ENCODE assay signal across 13 cellular contexts in genomic region chr16:3618782-3619166, GRCh38. TPM values are rescaled to one million over a fixed set of nuclear protein-coding genes. Genes with fewer than 3 reads are reported as not detected.
A peak's percentile ranks its signal among the peaks of the same experiment; 100 is the strongest.
DNase-seq lines count a peak whose midpoint lies in the region; ATAC-seq, FAIRE-seq and TF ChIP-seq lines count a peak whose summit lies in the region.
"Had no signal": no experiment of that assay in that cellular context is flagged by ENCODE, and none has a peak within 500 bp of the region (broad histone marks: within the 10 kb centered on the region; RNA-seq: fewer than 3 reads in every experiment).

No MANE protein-coding gene starts in this region.

- 0% methylated on average over 3 of the region's 3 CpGs for WGBS in GM12878 (ENCODE audit: insufficient coverage, insufficient replicate concordance, low lambda C conversion rate, missing lambda C conversion rate)
- no CpG with 5 or more reads among the region's 3 CpGs for WGBS in trophoblast cell (ENCODE audit: extremely low coverage, insufficient coverage, insufficient read length)

- POLR2A ChIA-PET in GM12878 (lab: Charles Lee) = no interaction called here
- POLR2A ChIA-PET in activated CD4-positive, alpha-beta memory T cell treated with anti-CD3 and anti-CD28 coated beads for 36 hours (lab: Charles Lee) = no interaction called here

- no peak overlapping the region for H4K12ac ChIP-seq in trophoblast cell (ENCODE audit: low read depth, low read length)

- peak; percentile 91 for FAIRE-seq in H54 (lab: Jason Lieb, UNC)
- no peak for FAIRE-seq in GM12878 (lab: Jason Lieb, UNC)

- CTCF ChIA-PET in GM12878 (lab: Yijun Ruan, JAX) = no interaction called here
- CTCF ChIA-PET in activated CD4-positive, alpha-beta memory T cell treated with anti-CD3 and anti-CD28 coated beads for 36 hours (lab: Charles Lee) = interaction anchor here (1.2 kb wide), 1 partner anchor 35 kb away, joined by 3 read pairs; no protein-coding TSS in a partner anchor

- H2BK12ac ChIP-seq in trophoblast cell (ENCODE audit: low read length) = no peak overlapping the region

- peaks cover 10% of the 10 kb centered on the region for H3K36me3 Mint-ChIP-seq in activated CD4-positive, alpha-beta memory T cell treated with anti-CD3 and anti-CD28 coated beads for 36 hours

- H3K27me3 Mint-ChIP-seq in activated CD4-positive, alpha-beta memory T cell treated with anti-CD3 and anti-CD28 coated beads for 36 hours = no peaks in the 10 kb centered on the region

- H3K4me3 ChIP-seq in NB4 (ENCODE audit: low read depth, low read length) (no peak overlapping the region), GM12878 (no peak overlapping the region), trophoblast cell (ENCODE audit: low read depth, low read length) (no peak overlapping the region), upper lobe of right lung (no peak overlapping the region)
- no peak overlapping the region for H3K4me3 ChIP-seq in effector memory CD4-positive, alpha-beta T cell (ENCODE audit: insufficient read depth, low read depth, low read length, poor library complexity, severe bottlenecking)
- H3K4me3 ChIP-seq: SJSA1 had no signal

- TF ChIP-seq CTCF in NB4 (IDR thresholded peaks at IDR 0.05; ENCODE audit: low read depth, low read length) (no peak), GM12878 (IDR thresholded peaks at IDR 0.05 in 2 of 3, conservative IDR thresholded peaks at IDR 0.05 in 1 of 3; ENCODE audit: control insufficient read depth in 2 of 3, extremely low read depth in 1 of 3, insufficient read depth in 1 of 3, low read depth in 3 of 3, low read length in 3 of 3) (no peak), upper lobe of right lung (IDR thresholded peaks at IDR 0.05) (no peak)

- H3K27ac ChIP-seq in GM12878 (ENCODE audit: control insufficient read depth, insufficient read depth) (no peak overlapping the region), trophoblast cell (ENCODE audit: low read depth, low read length) (no peak overlapping the region), upper lobe of right lung (no peak overlapping the region)
- H3K27ac ChIP-seq in effector memory CD4-positive, alpha-beta T cell (ENCODE audit: insufficient read depth, low read length, poor library complexity, severe bottlenecking) = no peak overlapping the region
- H3K27ac ChIP-seq: SJSA1 had no signal

- H3K4me1 ChIP-seq in GM12878 (ENCODE audit: control insufficient read depth, insufficient read depth, low read length) = peaks cover 17% of the 10 kb centered on the region
- no peaks in the 10 kb centered on the region for H3K4me1 ChIP-seq in trophoblast cell (ENCODE audit: control insufficient read depth in 1 of 2, insufficient read depth in 2 of 2, low read length in 2 of 2)
- no peaks in the 10 kb centered on the region for H3K4me1 ChIP-seq in effector memory CD4-positive, alpha-beta T cell (ENCODE audit: control insufficient read depth, insufficient read depth, low read length, poor library complexity, severe bottlenecking)
- no peaks in the 10 kb centered on the region for H3K4me1 ChIP-seq in upper lobe of right lung
- H3K4me1 ChIP-seq: SJSA1 had no signal

- RAD21 ChIA-PET in GM12878 (lab: Charles Lee; ENCODE audit: unreplicated experiment) = no interaction called here

- no peak overlapping the region for H2BK120ac ChIP-seq in trophoblast cell (ENCODE audit: insufficient read depth, low read length, poor library complexity)

- H2AFZ ChIP-seq in GM12878 (ENCODE audit: control insufficient read depth, low read depth, low read length) (no peak overlapping the region), trophoblast cell (ENCODE audit: insufficient read depth, low read length, poor library complexity) (no peak overlapping the region)

- H4K20me1 ChIP-seq in GM12878 (ENCODE audit: control insufficient read depth, insufficient read depth) = no peaks in the 10 kb centered on the region

- no peak for DNase-seq in H54 (ENCODE audit: insufficient read length, low spot score)
- DNase-seq in NB4 (ENCODE audit: low read depth) = peak; percentile 63
- no peak for DNase-seq in GM12878 (ENCODE audit: low read depth, low spot score)
- peak; percentile 78 to 88 for DNase-seq in trophoblast cell
- DNase-seq in activated CD4-positive, alpha-beta memory T cell treated with anti-CD3 and anti-CD28 coated beads for 36 hours = no peak
- no peak for DNase-seq in effector memory CD4-positive, alpha-beta T cell
- no peak for DNase-seq in upper lobe of right lung
- DNase-seq: activated T-cell treated with anti-CD3 and anti-CD28 coated beads, Interleukin-2, amount 50 U/mL, for 48 hours; effector CD8-positive, alpha-beta T cell; GOT3; NCI-H1417 treated with DMSO at 0.1 percent for 48 hours; NCI-H524 had no signal

- no peaks in the 10 kb centered on the region for H3K79me1 ChIP-seq in trophoblast cell (ENCODE audit: low read length)

- H3K27me3 ChIP-seq in GM12878 (replicated peaks in 1 of 2; ENCODE audit: control insufficient read depth in 2 of 2, insufficient read depth in 2 of 2, low read length in 1 of 2) (no peaks in the 10 kb centered on the region), trophoblast cell (ENCODE audit: insufficient read depth, low read length) (no peaks in the 10 kb centered on the region), upper lobe of right lung (no peaks in the 10 kb centered on the region)
- no peaks in the 10 kb centered on the region for H3K27me3 ChIP-seq in effector memory CD4-positive, alpha-beta T cell (replicated peaks; ENCODE audit: control insufficient read depth, insufficient read depth, low read length, poor library complexity, severe bottlenecking)
- H3K27me3 ChIP-seq: SJSA1 had no signal

- H3K4me1 Mint-ChIP-seq in activated CD4-positive, alpha-beta memory T cell treated with anti-CD3 and anti-CD28 coated beads for 36 hours (ENCODE audit: low read depth) = peaks cover 30% of the 10 kb centered on the region

- no peak overlapping the region for H2BK5ac ChIP-seq in trophoblast cell (ENCODE audit: low read depth, low read length, poor library complexity)

- peaks cover 0 to 6% of the 10 kb centered on the region in 2 experiments; a peak in 1 of 4 replicates for H3K36me3 ChIP-seq in GM12878 (ENCODE audit: control insufficient read depth in 2 of 2, insufficient read depth in 2 of 2, low read length in 1 of 2)
- no peaks in the 10 kb centered on the region for H3K36me3 ChIP-seq in trophoblast cell (ENCODE audit: control insufficient read depth in 1 of 2, insufficient read depth in 2 of 2, low read length in 2 of 2)
- H3K36me3 ChIP-seq in effector memory CD4-positive, alpha-beta T cell (ENCODE audit: control insufficient read depth, insufficient read depth, low read length) = peaks cover 5% of the 10 kb centered on the region
- no peaks in the 10 kb centered on the region for H3K36me3 ChIP-seq in upper lobe of right lung

- H3K4me2 ChIP-seq in GM12878 (ENCODE audit: control insufficient read depth, insufficient read depth) = no peak overlapping the region
- H3K4me2 ChIP-seq in trophoblast cell (ENCODE audit: low read length) = no peak overlapping the region

- no TSS peak for BruUV-seq in GM12878 (replicated peaks; lab: Mats Ljungman, UMichigan)

- H3K9me3 ChIP-seq in GM12878 (replicated peaks; ENCODE audit: control insufficient read depth, insufficient read depth, low read length) = peaks cover 2% of the 10 kb centered on the region; the same call in 2 of the 3 replicates
- H3K9me3 ChIP-seq in trophoblast cell (ENCODE audit: insufficient read depth, low read depth, low read length) = no peaks in the 10 kb centered on the region
- no peaks in the 10 kb centered on the region for H3K9me3 ChIP-seq in effector memory CD4-positive, alpha-beta T cell (ENCODE audit: control insufficient read depth, low read length)
- no peaks in the 10 kb centered on the region for H3K9me3 ChIP-seq in upper lobe of right lung
- H3K9me3 ChIP-seq: SJSA1 had no signal

- H2AK5ac ChIP-seq in trophoblast cell (ENCODE audit: low read length) = no peak overlapping the region

- TF ChIP-seq POLR2A in H54 (IDR thresholded peaks at IDR 0.05; ENCODE audit: low read depth, low read length) (no peak), NB4 (IDR thresholded peaks at IDR 0.05; ENCODE audit: extremely low read depth, insufficient read length) (no peak), GM12878 (IDR thresholded peaks at IDR 0.05; ENCODE audit: low read depth, low read length) (no peak)

- intact Hi-C loops in GM12878 (cut with micrococcal nuclease; ENCODE audit: unreplicated experiment) = no loop called here
- intact Hi-C loops in activated CD4-positive, alpha-beta memory T cell treated with anti-CD3 and anti-CD28 coated beads for 36 hours (cut with micrococcal nuclease) = no loop called here
- intact Hi-C loops in upper lobe of right lung (cut with DNase I) = no loop called here

- no peak overlapping the region for H4K8ac ChIP-seq in trophoblast cell (ENCODE audit: low read depth, low read length)

- no peak overlapping the region for H3K4me3 Mint-ChIP-seq in activated CD4-positive, alpha-beta memory T cell treated with anti-CD3 and anti-CD28 coated beads for 36 hours

- H3K9me3 Mint-ChIP-seq in activated CD4-positive, alpha-beta memory T cell treated with anti-CD3 and anti-CD28 coated beads for 36 hours = no peaks in the 10 kb centered on the region

- TF ChIP-seq RAD21 in GM12878 (IDR thresholded peaks at IDR 0.05; ENCODE audit: insufficient read depth, low read depth, low read length) = no peak

- ATAC-seq in GM12878 = peak; percentile 27; the same call in 1 of the 3 replicates
- ATAC-seq in upper lobe of right lung = no peak

- H3K18ac ChIP-seq in trophoblast cell (ENCODE audit: low read length) = no peak overlapping the region

- SMC1A ChIA-PET in GM12878 (lab: Charles Lee; ENCODE audit: uncharacterized antibody, unreplicated experiment) = interaction anchor here (1.1 kb wide), 1 partner anchor 15 kb away, joined by 3 read pairs; no protein-coding TSS in a partner anchor

- H3K4ac ChIP-seq in trophoblast cell (ENCODE audit: low read depth, low read length) = no peak overlapping the region

- H3K23ac ChIP-seq in trophoblast cell (ENCODE audit: low read length) = no peak overlapping the region

- H4K91ac ChIP-seq in trophoblast cell (ENCODE audit: low read depth, low read length) = no peak overlapping the region

- no peak for TF ChIP-seq EP300 in GM12878 (IDR thresholded peaks at IDR 0.05; ENCODE audit: borderline replicate concordance in 1 of 2, control insufficient read depth in 1 of 2, low read depth in 2 of 2, low read length in 2 of 2)

- H3K9ac ChIP-seq in GM12878 (ENCODE audit: control insufficient read depth, insufficient read depth, low read length) (no peak overlapping the region), trophoblast cell (ENCODE audit: low read length) (no peak overlapping the region)

- no peak overlapping the region for H3K14ac ChIP-seq in trophoblast cell (ENCODE audit: low read length)

- in situ Hi-C loops in GM12878 (cut with MboI) = no loop called here

- no peak overlapping the region for H3K27ac Mint-ChIP-seq in activated CD4-positive, alpha-beta memory T cell treated with anti-CD3 and anti-CD28 coated beads for 36 hours

- H3K79me2 ChIP-seq in GM12878 (ENCODE audit: control insufficient read depth, insufficient read depth, low read length) (peaks cover 36% of the 10 kb centered on the region), trophoblast cell (ENCODE audit: control insufficient read depth, insufficient read depth, low read length, poor library complexity) (no peaks in the 10 kb centered on the region)

RNA-seq across cellular contexts. Expression of gene SLX4, which starts 7.4 kb away (rescaled TPM):
- 39.7 and 42.6 TPM in 2 replicates for total RNA-seq in GM12878 (2013; cell fraction: nucleolus; rRNA removed)
- total RNA-seq in GM12878 (2014; rRNA removed) (6.0 and 6.1 TPM in 2 replicates), GM12878 (2014; rRNA removed; fragmentation: Illumina TruSeq; extraction: Trizol) (4.7 and 5.1 TPM in 2 replicates), GM12878 (2021) (12.3 and 12.4 TPM in 2 replicates), upper lobe of right lung (5.1 TPM)
- polyA plus RNA-seq in GM12878 (2011; ENCODE audit: low read depth) = 2.5 TPM
- polyA plus RNA-seq in GM12878 (2011; rRNA removed) (2.7 and 3.3 TPM in 2 replicates), GM12878 (2014; fragmentation: Illumina TruSeq; extraction: Trizol) (6.9 and 8.0 TPM in 2 replicates), GM12878 (2014; fragmentation: Nextera tagmentation; extraction: Ambion mirVana) (under 1 TPM; 0.18 to 0.47 TPM), GM12878 (2014; rRNA removed) (8.3 and 8.4 TPM in 2 replicates), GM12878 (2016; fragmentation: Nextera tagmentation; extraction: Ambion mirVana) (1 to 10 TPM; 4.1 to 4.5 TPM)
- 3.5 and 3.6 TPM in 2 replicates for polyA plus RNA-seq in GM12878 (2011; cell fraction: cytosol; rRNA removed)
- polyA plus RNA-seq in GM12878 (2011; cell fraction: nucleus; rRNA removed) = 10.3 and 17.8 TPM in 2 replicates
- 5.4 and 5.7 TPM in 2 replicates for polyA plus RNA-seq in GM12878 (2012)
- 5.3 and 6.8 TPM in 2 replicates for polyA minus RNA-seq in GM12878 (2011; rRNA and poly(A)+ RNA removed)
- polyA minus RNA-seq in GM12878 (2011; cell fraction: cytosol; rRNA and poly(A)+ RNA removed) = 2.4 and 3.7 TPM in 2 replicates
- 4.4 and 8.1 TPM in 2 replicates for polyA minus RNA-seq in GM12878 (2011; cell fraction: nucleus; rRNA and poly(A)+ RNA removed)
- polyA plus RNA-seq in trophoblast cell (2013) = 5.4 and 5.6 TPM in 2 replicates
- 10 to 100 TPM; 13.4 to 15.3 TPM for total RNA-seq in activated CD4-positive, alpha-beta memory T cell treated with anti-CD3 and anti-CD28 coated beads for 36 hours

RNA-seq across cellular contexts. Expression of gene DNASE1, which starts 35.7 kb away (rescaled TPM):
- total RNA-seq in GM12878 (2013; cell fraction: nucleolus; rRNA removed) = 67.9 and 71.9 TPM in 2 replicates
- total RNA-seq in GM12878 (2014; rRNA removed) = 9.4 and 9.9 TPM in 2 replicates
- 4.8 and 7.0 TPM in 2 replicates for total RNA-seq in GM12878 (2014; rRNA removed; fragmentation: Illumina TruSeq; extraction: Trizol)
- total RNA-seq in GM12878 (2021) = 7.9 and 8.3 TPM in 2 replicates
- polyA plus RNA-seq in GM12878 (2011; ENCODE audit: low read depth) = 4.2 TPM
- 6.3 and 8.7 TPM in 2 replicates for polyA plus RNA-seq in GM12878 (2011; rRNA removed)
- 8.8 and 11.9 TPM in 2 replicates for polyA plus RNA-seq in GM12878 (2011; cell fraction: cytosol; rRNA removed)
- polyA plus RNA-seq in GM12878 (2011; cell fraction: nucleus; rRNA removed) = 33.3 and 41.6 TPM in 2 replicates
- polyA plus RNA-seq in GM12878 (2012) = 6.4 and 10.5 TPM in 2 replicates
- 4.6 and 7.3 TPM in 2 replicates for polyA plus RNA-seq in GM12878 (2014; fragmentation: Illumina TruSeq; extraction: Trizol)
- 1 to 10 TPM in 1 of 2 experiments, under 1 TPM in 1; 0.23 to 1.7 TPM for polyA plus RNA-seq in GM12878 (2014; fragmentation: Nextera tagmentation; extraction: Ambion mirVana)
- polyA plus RNA-seq in GM12878 (2014; rRNA removed) = 12.0 and 15.1 TPM in 2 replicates
- polyA plus RNA-seq in GM12878 (2016; fragmentation: Nextera tagmentation; extraction: Ambion mirVana) = 1 to 10 TPM; 7.6 to 9.2 TPM
- 10.2 and 21.3 TPM in 2 replicates for polyA minus RNA-seq in GM12878 (2011; rRNA and poly(A)+ RNA removed)
- polyA minus RNA-seq in GM12878 (2011; cell fraction: cytosol; rRNA and poly(A)+ RNA removed) = 4.1 and 4.9 TPM in 2 replicates
- 11.5 and 18.0 TPM in 2 replicates for polyA minus RNA-seq in GM12878 (2011; cell fraction: nucleus; rRNA and poly(A)+ RNA removed)
- polyA plus RNA-seq in trophoblast cell (2013) = 10.6 and 11.7 TPM in 2 replicates
- total RNA-seq in activated CD4-positive, alpha-beta memory T cell treated with anti-CD3 and anti-CD28 coated beads for 36 hours = 10 to 100 TPM; 11.4 to 14.3 TPM
- total RNA-seq in upper lobe of right lung = 18.4 TPM

RNA-seq across cellular contexts. Expression of gene NLRC3, which starts 41.6 kb away (rescaled TPM):
- 18.8 and 19.2 TPM in 2 replicates for total RNA-seq in GM12878 (2013; cell fraction: nucleolus; rRNA removed)
- total RNA-seq in GM12878 (2014; rRNA removed) (14.1 and 15.0 TPM in 2 replicates), GM12878 (2014; rRNA removed; fragmentation: Illumina TruSeq; extraction: Trizol) (7.9 and 8.2 TPM in 2 replicates), GM12878 (2021) (17.8 and 18.2 TPM in 2 replicates), upper lobe of right lung (5.5 TPM)
- 4.9 TPM for polyA plus RNA-seq in GM12878 (2011; ENCODE audit: low read depth)
- polyA plus RNA-seq in GM12878 (2011; rRNA removed) (6.7 and 6.8 TPM in 2 replicates), GM12878 (2014; fragmentation: Illumina TruSeq; extraction: Trizol) (9.2 and 9.4 TPM in 2 replicates), GM12878 (2014; fragmentation: Nextera tagmentation; extraction: Ambion mirVana) (1 to 10 TPM; 2.2 to 2.4 TPM), GM12878 (2014; rRNA removed) (11.1 and 11.2 TPM in 2 replicates), GM12878 (2016; fragmentation: Nextera tagmentation; extraction: Ambion mirVana) (1 to 10 TPM; 6.1 to 6.9 TPM)
- 6.4 and 7.8 TPM in 2 replicates for polyA plus RNA-seq in GM12878 (2011; cell fraction: cytosol; rRNA removed)
- 9.2 and 11.5 TPM in 2 replicates for polyA plus RNA-seq in GM12878 (2011; cell fraction: nucleus; rRNA removed)
- 7.0 and 7.7 TPM in 2 replicates for polyA plus RNA-seq in GM12878 (2012)
- polyA minus RNA-seq in GM12878 (2011; rRNA and poly(A)+ RNA removed) = 4.2 and 12.5 TPM in 2 replicates
- 4.5 and 6.1 TPM in 2 replicates for polyA minus RNA-seq in GM12878 (2011; cell fraction: cytosol; rRNA and poly(A)+ RNA removed)
- polyA minus RNA-seq in GM12878 (2011; cell fraction: nucleus; rRNA and poly(A)+ RNA removed) = 8.1 and 12.9 TPM in 2 replicates
- 0.01 and 0.08 TPM in 2 replicates for polyA plus RNA-seq in trophoblast cell (2013)
- 10 to 100 TPM; 25.9 to 28.4 TPM for total RNA-seq in activated CD4-positive, alpha-beta memory T cell treated with anti-CD3 and anti-CD28 coated beads for 36 hours
- total RNA-seq: SJSA1 had no signal

Comparison
In these comparisons a context has a peak if more than half of its experiments do, and no peak if none do; other contexts are left out.
1. DNase-seq: peak in NB4 (single experiment) and trophoblast cell (2 of 2); none in H54 (single experiment), GM12878 (single experiment), activated CD4-positive, alpha-beta memory T cell treated with anti-CD3 and anti-CD28 coated beads for 36 hours (single experiment), effector memory CD4-positive, alpha-beta T cell (0 of 3) and upper lobe of right lung (single experiment).